Comparison of ENCODE assay signal across 16 cellular contexts in the genomic region with DNA sequence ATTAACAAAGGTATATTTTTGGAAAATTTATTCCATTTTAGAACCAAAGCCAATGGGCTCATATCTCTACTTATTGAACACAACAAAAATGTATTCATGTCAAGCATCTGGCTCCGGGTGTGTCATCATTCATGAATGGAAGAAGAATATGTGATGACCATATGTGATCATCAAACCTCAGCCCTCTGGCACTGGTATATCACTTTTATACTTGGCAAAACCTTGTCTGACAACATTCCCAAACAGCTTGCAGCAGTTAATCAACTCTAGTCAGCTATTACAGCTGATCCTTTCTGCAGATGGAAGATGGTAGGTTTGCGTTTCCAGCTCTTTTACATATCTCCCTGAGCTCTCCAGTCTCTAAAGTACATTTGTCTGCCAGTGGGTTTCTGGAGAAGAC. TPM values are rescaled to one million over a fixed set of nuclear protein-coding genes. Genes with fewer than 3 reads are reported as not detected.
A peak's percentile ranks its signal among the peaks of the same experiment; 100 is the strongest.
DNase-seq lines count a peak whose midpoint lies in the region; ATAC-seq, FAIRE-seq and TF ChIP-seq lines count a peak whose summit lies in the region.
"Had no signal": no experiment of that assay in that cellular context is flagged by ENCODE, and none has a peak within 500 bp of the region (broad histone marks: within the 10 kb centered on the region; RNA-seq: fewer than 3 reads in every experiment).

No MANE protein-coding gene starts in this region.

- H3K27ac ChIP-seq in astrocyte (ENCODE audit: low read depth, low read length) = no peak overlapping the region
- no peak overlapping the region for H3K27ac ChIP-seq in foreskin keratinocyte
- H3K27ac ChIP-seq: SK-N-MC had no signal

- DNase-seq in EH (ENCODE audit: low read depth) (peak; percentile 3), HS-5 (ENCODE audit: low read depth) (peak; percentile 63), astrocyte (ENCODE audit: low read depth) (peak; percentile 6), foreskin keratinocyte (peak; percentile 63 to 87), KG1 (lab: John Stamatoyannopoulos, UW) (no peak), NCI-H187 treated with DMSO at 0.1 percent for 48 hours (lab: John Stamatoyannopoulos, UW) (no peak)
- DNase-seq in stimulated activated CD4-positive, alpha-beta T cell treated with anti-CD3 and anti-CD28 coated beads, Interleukin-2, amount 100 ng/mL, for 48 hours = no peak
- DNase-seq: CD8-positive, alpha-beta T cell; NCI-H2227 treated with DMSO at 0.1 percent for 48 hours; T-cell had no signal

- no peak overlapping the region for H3K9ac ChIP-seq in astrocyte (ENCODE audit: low read length)

- no peak overlapping the region for H3K4me3 ChIP-seq in astrocyte (ENCODE audit: insufficient read depth, low read depth, low read length)
- H3K4me3 ChIP-seq: SK-N-MC had no signal

- H3K4me2 ChIP-seq in astrocyte (ENCODE audit: low read length) = no peak overlapping the region

- H3K36me3 Mint-ChIP-seq in astrocyte (ENCODE audit: low read depth, unreplicated experiment) = no peaks in the 10 kb centered on the region
- H3K36me3 Mint-ChIP-seq: CD8-positive, alpha-beta T cell; T-cell had no signal

- H3K9me3 ChIP-seq in astrocyte (ENCODE audit: insufficient read depth, low read depth, low read length) = no peaks in the 10 kb centered on the region

- no peaks in the 10 kb centered on the region for H3K36me3 ChIP-seq in astrocyte (ENCODE audit: insufficient read depth, low read length)

- no peak overlapping the region for H3K4me3 Mint-ChIP-seq in astrocyte (ENCODE audit: unreplicated experiment)
- H3K4me3 Mint-ChIP-seq: CD8-positive, alpha-beta T cell; T-cell had no signal

- H3K27me3 Mint-ChIP-seq in astrocyte (ENCODE audit: low read depth, unreplicated experiment) = no peaks in the 10 kb centered on the region

- ATAC-seq in foreskin keratinocyte = peak; percentile 96
- ATAC-seq in GM21737 (IDR thresholded peaks at IDR 0.05; ENCODE audit: unreplicated experiment) = no peak
- ATAC-seq: CD8-positive, alpha-beta T cell; HepG2; Right ventricle myocardium inferior; T-cell had no signal

- no peak overlapping the region for H2AFZ ChIP-seq in astrocyte (ENCODE audit: low read depth, low read length)

- H4K20me1 ChIP-seq in astrocyte (ENCODE audit: insufficient read depth, low read length) = no peaks in the 10 kb centered on the region

- no peaks in the 10 kb centered on the region for H3K4me1 ChIP-seq in astrocyte (ENCODE audit: insufficient read depth, low read length)
- H3K4me1 ChIP-seq in foreskin keratinocyte = peaks cover 4% of the 10 kb centered on the region

- H3K4me1 Mint-ChIP-seq in astrocyte (ENCODE audit: low read depth, unreplicated experiment) = no peaks in the 10 kb centered on the region
- H3K4me1 Mint-ChIP-seq: T-cell had no signal

- no peaks in the 10 kb centered on the region for H3K9me3 Mint-ChIP-seq in astrocyte (ENCODE audit: unreplicated experiment)
- H3K9me3 Mint-ChIP-seq: CD8-positive, alpha-beta T cell; T-cell had no signal

- H3K27ac Mint-ChIP-seq in astrocyte (ENCODE audit: unreplicated experiment) = no peak overlapping the region
- H3K27ac Mint-ChIP-seq: CD8-positive, alpha-beta T cell; T-cell had no signal

- TF ChIP-seq CTCF in astrocyte (IDR thresholded peaks at IDR 0.05; ENCODE audit: insufficient read depth, low read depth, low read length) (no peak), foreskin keratinocyte (conservative IDR thresholded peaks at IDR 0.05) (no peak)

- FAIRE-seq in astrocyte (lab: Jason Lieb, UNC) = no peak

- H3K79me2 ChIP-seq in astrocyte (ENCODE audit: insufficient read depth, low read length) = no peaks in the 10 kb centered on the region

- no peaks in the 10 kb centered on the region for H3K27me3 ChIP-seq in astrocyte (ENCODE audit: insufficient read depth, low read length)
- H3K27me3 ChIP-seq in foreskin keratinocyte = no peaks in the 10 kb centered on the region

RNA-seq across cellular contexts. Expression of gene PLSCR5, which starts 6.7 kb away (rescaled TPM):
- total RNA-seq in astrocyte (not detected in 2 replicates), foreskin keratinocyte (not detected in 2 replicates)
- polyA plus RNA-seq in foreskin keratinocyte = not detected in 2 replicates
- total RNA-seq: CD8-positive, alpha-beta T cell; Daoy; HepG2; Right ventricle myocardium inferior; T-cell had no signal
- polyA plus RNA-seq: BJ had no signal

RNA-seq across cellular contexts. Expression of gene PLSCR1, which starts 54.1 kb away (rescaled TPM):
- total RNA-seq in astrocyte = 178 and 217 TPM in 2 replicates
- total RNA-seq in foreskin keratinocyte = 147 and 160 TPM in 2 replicates
- 86.7 and 98.0 TPM in 2 replicates for polyA plus RNA-seq in foreskin keratinocyte

Comparison
In these comparisons a context has a peak if more than half of its experiments do, and no peak if none do; other contexts are left out.
1. DNase-seq: peak in EH (single experiment), HS-5 (single experiment), astrocyte (single experiment) and foreskin keratinocyte (2 of 2); none in stimulated activated CD4-positive, alpha-beta T cell treated with anti-CD3 and anti-CD28 coated beads, Interleukin-2, amount 100 ng/mL, for 48 hours (0 of 2), KG1 (single experiment) and NCI-H187 treated with DMSO at 0.1 percent for 48 hours (single experiment).